ENCODE assay signal across 10 cellular contexts in the genomic region with DNA sequence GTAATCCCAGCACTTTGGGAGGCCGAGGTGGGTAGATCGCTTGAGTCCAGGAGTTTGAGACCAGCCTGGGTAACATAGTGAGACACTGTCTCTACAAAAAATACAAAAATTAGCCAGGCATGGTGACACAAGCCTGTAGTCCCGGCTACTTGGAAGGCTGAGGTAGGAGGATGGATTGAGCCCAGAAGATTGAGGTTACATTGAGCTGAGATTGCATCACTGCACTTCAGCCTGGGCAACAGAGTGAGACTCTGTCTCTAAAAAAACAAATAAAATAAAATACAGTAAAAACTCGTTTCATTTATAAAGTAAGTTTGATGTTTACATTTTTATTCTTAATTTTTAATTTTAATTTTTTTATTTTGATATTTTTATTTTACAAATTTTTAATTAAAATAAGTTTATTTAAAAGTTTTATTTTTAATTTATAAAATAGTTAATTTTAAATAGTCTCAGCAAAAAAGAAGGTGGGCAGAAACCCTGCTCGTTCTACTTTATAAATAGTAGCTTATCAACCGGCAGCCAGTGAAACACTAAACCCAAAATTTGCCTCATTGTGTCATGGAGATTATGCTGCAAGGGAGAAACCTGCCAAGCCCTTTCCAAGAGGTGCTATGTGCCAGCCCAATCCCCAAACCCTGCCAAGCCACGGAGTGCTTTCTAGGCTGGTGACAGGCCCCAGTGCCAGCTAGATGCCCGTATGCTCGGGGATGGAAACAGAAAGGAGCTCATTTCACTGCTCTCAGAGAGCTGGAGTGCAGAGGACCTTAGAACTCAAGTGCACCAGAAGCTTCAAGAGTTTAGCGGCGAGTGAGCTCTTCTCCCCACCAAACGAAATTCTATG. TPM values are rescaled to one million over a fixed set of nuclear protein-coding genes. Genes with fewer than 3 reads are reported as not detected.
A peak's percentile ranks its signal among the peaks of the same experiment; 100 is the strongest.
DNase-seq lines count a peak whose midpoint lies in the region; ATAC-seq and TF ChIP-seq lines count a peak whose summit lies in the region.
"Had no signal": no experiment of that assay in that cellular context is flagged by ENCODE, and none has a peak within 500 bp of the region (broad histone marks: within the 10 kb centered on the region; RNA-seq: fewer than 3 reads in every experiment).

No MANE protein-coding gene starts in this region.

- H3K4me3 ChIP-seq in mesenchymal stem cell (ENCODE audit: insufficient read depth in 1 of 2, low read depth in 1 of 2, low read length in 2 of 2), result no peak overlapping the region
- H3K4me3 ChIP-seq: breast epithelium had no signal

- peaks cover 21% of the 10 kb centered on the region for H3K79me1 ChIP-seq in mesenchymal stem cell (replicated peaks; ENCODE audit: low read length, poor library complexity, severe bottlenecking)

- H3K4me1 Mint-ChIP-seq in endothelial cell (ENCODE audit: unreplicated experiment), result peaks cover 51% of the 10 kb centered on the region

- peaks cover 13% of the 10 kb centered on the region for H3K36me3 Mint-ChIP-seq in endothelial cell (ENCODE audit: low read depth, unreplicated experiment)

- TF ChIP-seq CTCF in endothelial cell (IDR thresholded peaks at IDR 0.05; ENCODE audit: unreplicated experiment), result no peak

- no peaks in the 10 kb centered on the region for H3K27me3 ChIP-seq in mesenchymal stem cell (ENCODE audit: control insufficient read depth in 1 of 2, insufficient read depth in 1 of 2, low read length in 2 of 2)
- H3K27me3 ChIP-seq: breast epithelium had no signal

- no peak overlapping the region for H3K14ac ChIP-seq in mesenchymal stem cell (ENCODE audit: low read length in 2 of 2)

- no peak overlapping the region for H3K4me2 ChIP-seq in mesenchymal stem cell (ENCODE audit: low read length, poor library complexity, severe bottlenecking)

- H3K4me3 Mint-ChIP-seq in endothelial cell (ENCODE audit: unreplicated experiment), result no peak overlapping the region

- H3K27ac ChIP-seq in mesenchymal stem cell (ENCODE audit: low read length, poor library complexity, severe bottlenecking), result no peak overlapping the region
- H3K27ac ChIP-seq: breast epithelium had no signal

- H2AK5ac ChIP-seq in mesenchymal stem cell (ENCODE audit: low read length, severe bottlenecking), result no peak overlapping the region

- no peak for ATAC-seq in HG02885 (IDR thresholded peaks at IDR 0.05; ENCODE audit: poor library complexity, unreplicated experiment)

- DNase-seq in stimulated activated CD4-positive, alpha-beta T cell treated with anti-CD3 and anti-CD28 coated beads, Interleukin-12 subunit alpha, Interleukin-12 subunit beta, amount 100 ng/mL, for 24 hours (ENCODE audit: low read depth in 2 of 2), result peak; percentile 26 to 29
- no peak for DNase-seq in stimulated activated CD4-positive, alpha-beta T cell treated with anti-CD3 and anti-CD28 coated beads, Interleukin-2, amount 100 ng/mL, for 48 hours
- DNase-seq in amygdala (lab: John Stamatoyannopoulos, UW) (peak in 54 of 56 donors; percentile 8 to 86 (median 67)), mesenchymal stem cell (no peak), NCI-H2227 (lab: John Stamatoyannopoulos, UW; ENCODE audit: unreplicated experiment) (no peak), endothelial cell (ENCODE audit: low spot score) (no peak), OCI-M2 (lab: John Stamatoyannopoulos, UW; ENCODE audit: unreplicated experiment) (no peak)

- H3K9me3 Mint-ChIP-seq in endothelial cell (ENCODE audit: unreplicated experiment), result no peaks in the 10 kb centered on the region

- peaks cover 13% of the 10 kb centered on the region for H3K4me1 ChIP-seq in mesenchymal stem cell (ENCODE audit: control insufficient read depth, insufficient read depth, low read depth, low read length)
- H3K4me1 ChIP-seq: breast epithelium had no signal

- no peaks in the 10 kb centered on the region for H3K36me3 ChIP-seq in mesenchymal stem cell (ENCODE audit: control insufficient read depth in 1 of 2, insufficient read depth in 2 of 2, low read depth in 1 of 2, low read length in 2 of 2)
- H3K36me3 ChIP-seq: breast epithelium had no signal

- H4K8ac ChIP-seq in mesenchymal stem cell (ENCODE audit: low read length), result no peak overlapping the region

- no peak overlapping the region for H4K91ac ChIP-seq in mesenchymal stem cell (ENCODE audit: low read length)

- H3K23ac ChIP-seq in mesenchymal stem cell (ENCODE audit: low read length in 2 of 2), result no peak overlapping the region

- no peak overlapping the region for H3K18ac ChIP-seq in mesenchymal stem cell (ENCODE audit: low read depth in 1 of 2, low read length in 2 of 2)

- no peaks in the 10 kb centered on the region for H3K27me3 Mint-ChIP-seq in endothelial cell (ENCODE audit: unreplicated experiment)
- H3K27me3 Mint-ChIP-seq: IgD-negative memory B cell had no signal

- H2AFZ ChIP-seq in mesenchymal stem cell (ENCODE audit: low read depth, low read length), result no peak overlapping the region

- no peak overlapping the region for H3K4ac ChIP-seq in mesenchymal stem cell (ENCODE audit: low read depth in 1 of 2, low read length in 2 of 2)

- H3K27ac Mint-ChIP-seq in endothelial cell (ENCODE audit: unreplicated experiment), result no peak overlapping the region

- no peaks in the 10 kb centered on the region for H3K9me3 ChIP-seq in mesenchymal stem cell (ENCODE audit: control insufficient read depth, low read length)
- H3K9me3 ChIP-seq: breast epithelium had no signal

- no peak overlapping the region for H3K9ac ChIP-seq in mesenchymal stem cell (ENCODE audit: low read length)

- no peak overlapping the region for H2BK5ac ChIP-seq in mesenchymal stem cell (ENCODE audit: low read depth, low read length, poor library complexity, severe bottlenecking)

- WGBS in mesenchymal stem cell, result 95% methylated on average over 8 of the region's 12 CpGs

- no peak overlapping the region for H2BK120ac ChIP-seq in mesenchymal stem cell (ENCODE audit: low read depth, low read length)

- peak overlapping the region; percentile 67 for H2BK15ac ChIP-seq in mesenchymal stem cell (ENCODE audit: low read depth, poor library complexity, severe bottlenecking)

- H2BK12ac ChIP-seq in mesenchymal stem cell (ENCODE audit: low read length in 2 of 2), result no peak overlapping the region

RNA-seq across cellular contexts. Expression of gene SERINC5, which starts 38.9 kb away (rescaled TPM):
- 6.8 TPM for polyA plus RNA-seq in mesenchymal stem cell (2013, experiment 1 of 2)
- polyA plus RNA-seq in mesenchymal stem cell (2013, experiment 2 of 2), result 7.0 TPM
- total RNA-seq in endothelial cell (ENCODE audit: unreplicated experiment), result 122 TPM

Comparison
In these comparisons a context has a peak if more than half of its experiments do, and no peak if none do; other contexts are left out.
1. DNase-seq: peak in stimulated activated CD4-positive, alpha-beta T cell treated with anti-CD3 and anti-CD28 coated beads, Interleukin-12 subunit alpha, Interleukin-12 subunit beta, amount 100 ng/mL, for 24 hours (2 of 2) and amygdala (54 of 56); none in stimulated activated CD4-positive, alpha-beta T cell treated with anti-CD3 and anti-CD28 coated beads, Interleukin-2, amount 100 ng/mL, for 48 hours (0 of 2), mesenchymal stem cell (single experiment), NCI-H2227 (single experiment), endothelial cell (single experiment) and OCI-M2 (single experiment).